In genomic region chr5:114339108-114339507, GRCh38 we compare ENCODE assay signal across 10 cellular contexts. TPM values are rescaled to one million over a fixed set of nuclear protein-coding genes. Genes with fewer than 3 reads are reported as not detected.
"Had no signal": no experiment of that assay in that cellular context is flagged by ENCODE, and none has a peak within 500 bp of the region (broad histone marks: within the 10 kb centered on the region; RNA-seq: fewer than 3 reads in every experiment).

No MANE protein-coding gene starts in this region.

- FAIRE-seq: HepG2, HTR-8/SVneo, K562 had no signal

- ATAC-seq: HepG2, K562 had no signal

- DNase-seq: IMR-90, KBM-7, KG1 had no signal

- H3K27ac ChIP-seq: HL-60 had no signal

- H3K4me3 ChIP-seq: K562 had no signal

RNA-seq across cellular contexts. Expression of gene KCNN2, which starts 22.8 kb away (rescaled TPM):
- total RNA-seq: HepG2, HT-29, HT1080 had no signal
- polyA plus RNA-seq: HepG2, IgD-negative memory B cell, K562 had no signal
